ENCODE assay signal across 31 cellular contexts in genomic region chr7:134685250-134685649, GRCh38. TPM values are rescaled to one million over a fixed set of nuclear protein-coding genes. Genes with fewer than 3 reads are reported as not detected.
DNase-seq lines count a peak whose midpoint lies in the region; ATAC-seq, FAIRE-seq and TF ChIP-seq lines count a peak whose summit lies in the region.
"Had no signal": no experiment of that assay in that cellular context is flagged by ENCODE, and none has a peak within 500 bp of the region (broad histone marks: within the 10 kb centered on the region; RNA-seq: fewer than 3 reads in every experiment).

No MANE protein-coding gene starts in this region.

- DNase-seq in COLO829 (ENCODE audit: low spot score) (peak; percentile 51), M059J (ENCODE audit: low read depth) (peak; percentile 67), bronchial epithelial cell (ENCODE audit: low read depth) (peak; percentile 52), kidney tubule cell (ENCODE audit: low spot score) (peak; percentile 91), NCI-H226 (no peak), KBM-7 (no peak), HAP-1 (ENCODE audit: low spot score in 2 of 2) (no peak)
- no peak for DNase-seq in stimulated activated naive CD8-positive, alpha-beta T cell treated with anti-CD3 and anti-CD28 coated beads, Interleukin-15, Interleukin-2, amounts not matched to agents 100 U/mL and 50 U/mL, for 24 hours
- DNase-seq: activated CD4-positive, alpha-beta memory T cell treated with anti-CD3 and anti-CD28 coated beads for 36 hours; activated CD4-positive, CD25-positive, alpha-beta regulatory T cell treated with anti-CD3 and anti-CD28 coated beads, Interleukin-2, amount 50 U/mL, for 72 hours; activated CD8-positive, alpha-beta memory T cell treated with anti-CD3 and anti-CD28 coated beads, Interleukin-2, amount 50 U/mL, for 4 hours; anterior cingulate cortex; CD8-positive, alpha-beta memory T cell; DMS153; esophagus squamous epithelium; mucosa of descending colon; NCI-H1105; NCI-H187 treated with DMSO at 0.1 percent for 48 hours; NCI-H2171 treated with DMSO at 0.1 percent for 48 hours; NCI-H526; ovary; right cardiac atrium; SJCRH30; stimulated activated CD4-positive, alpha-beta T cell treated with anti-CD3 and anti-CD28 coated beads, Interleukin-4, amount 100 ng/mL, for 1 hour; substantia nigra; upper lobe of left lung had no signal

- no peak for FAIRE-seq in bronchial epithelial cell (lab: Jason Lieb, UNC)
- FAIRE-seq: G401.6 had no signal

- H3K4me3 ChIP-seq in bronchial epithelial cell (ENCODE audit: low read depth, low read length) (no peak overlapping the region), HAP-1 (no peak overlapping the region)
- H3K4me3 ChIP-seq: cardiac muscle cell, coronary artery, esophagus squamous epithelium, mucosa of descending colon, ovary, SJCRH30, upper lobe of left lung had no signal

- H3K27me3 ChIP-seq in bronchial epithelial cell (ENCODE audit: control insufficient read depth, insufficient read depth, low read length) (no peaks in the 10 kb centered on the region), HAP-1 (ENCODE audit: low read depth) (no peaks in the 10 kb centered on the region)
- H3K27me3 ChIP-seq: cardiac muscle cell, esophagus squamous epithelium, ovary, SJCRH30, upper lobe of left lung had no signal

- in situ Hi-C loops in KBM-7 (cut with MboI; ENCODE audit: low pct_unique_long_range_greater_than_20kb, low sequenced_read_pairs): no loop called here
- in situ Hi-C loops in HAP-1 (cut with MboI; ENCODE audit: low sequenced_read_pairs): loop anchor here (10.0 kb wide), 1 partner anchor 270 kb away; no protein-coding TSS in a partner anchor

- TF ChIP-seq CTCF in bronchial epithelial cell (IDR thresholded peaks at IDR 0.05; ENCODE audit: insufficient read depth, low read length, severe bottlenecking): no peak

- H3K36me3 ChIP-seq in bronchial epithelial cell (ENCODE audit: control insufficient read depth, insufficient read depth, low read length): no peaks in the 10 kb centered on the region
- no peaks in the 10 kb centered on the region for H3K36me3 ChIP-seq in HAP-1 (replicated peaks)
- H3K36me3 ChIP-seq: cardiac muscle cell, ovary, SJCRH30 had no signal

- ATAC-seq in stimulated activated naive CD8-positive, alpha-beta T cell treated with anti-CD3 and anti-CD28 coated beads, Interleukin-15, Interleukin-2, amounts not matched to agents 100 U/mL and 50 U/mL, for 24 hours: no peak
- ATAC-seq: mucosa of descending colon; natural killer cell treated with Interleukin-12 subunit alpha and Interleukin-12 subunit beta and Interleukin-15 and Interleukin-18, amount 100 ng/mL, for 72 hours; right cardiac atrium; stimulated activated effector memory CD8-positive, alpha-beta T cell treated with anti-CD3 and anti-CD28 coated beads, Interleukin-12 subunit alpha, Interleukin-12 subunit beta, amount 100 ng/mL, for 72 hours had no signal

- H3K4me1 ChIP-seq in HAP-1: peaks cover 14% of the 10 kb centered on the region

- no peaks in the 10 kb centered on the region for H3K9me3 ChIP-seq in HAP-1
- H3K9me3 ChIP-seq: esophagus squamous epithelium, mucosa of descending colon, ovary, SJCRH30, upper lobe of left lung had no signal

RNA-seq across cellular contexts. Expression of gene BPGM, which starts 38.6 kb away (rescaled TPM):
- 36.4 and 39.6 TPM in 2 replicates for total RNA-seq in M059J (2014; rRNA removed; shearing (Covaris generic))
- total RNA-seq in bronchial epithelial cell: 14.2 and 16.6 TPM in 2 replicates

Comparison
In these comparisons a context has a peak if more than half of its experiments do, and no peak if none do; other contexts are left out.
1. DNase-seq: peak in COLO829 (single experiment), M059J (single experiment), bronchial epithelial cell (single experiment) and kidney tubule cell (single experiment); none in NCI-H226 (single experiment), KBM-7 (single experiment), HAP-1 (0 of 2) and stimulated activated naive CD8-positive, alpha-beta T cell treated with anti-CD3 and anti-CD28 coated beads, Interleukin-15, Interleukin-2, amounts not matched to agents 100 U/mL and 50 U/mL, for 24 hours (single experiment).